8 cellular contexts compared by ENCODE assay signal in genomic region chr5:142821733-142822487, GRCh38. TPM values are rescaled to one million over a fixed set of nuclear protein-coding genes. Genes with fewer than 3 reads are reported as not detected.
DNase-seq lines count a peak whose midpoint lies in the region; ATAC-seq and TF ChIP-seq lines count a peak whose summit lies in the region.

No MANE protein-coding gene starts in this region.

- peaks cover 0 to 24% of the 10 kb centered on the region in 2 donors for H3K4me1 ChIP-seq in naive thymus-derived CD4-positive, alpha-beta T cell (ENCODE audit: control insufficient read depth in 2 of 2, insufficient read depth in 2 of 2, low read length in 2 of 2)

- no peaks in the 10 kb centered on the region for H3K27me3 ChIP-seq in naive thymus-derived CD4-positive, alpha-beta T cell (ENCODE audit: control insufficient read depth in 2 of 2, insufficient read depth in 2 of 2, low read length in 2 of 2)

- H3K36me3 Mint-ChIP-seq in activated naive CD4-positive, alpha-beta T cell treated with anti-CD3 and anti-CD28 coated beads, Interleukin-2, amount 50 U/mL, for 72 hours, result peaks cover 0 to 6% of the 10 kb centered on the region in 2 donors
- H3K36me3 Mint-ChIP-seq in naive thymus-derived CD4-positive, alpha-beta T cell, result peaks cover 0 to 12% (median 8%) of the 10 kb centered on the region in 5 donors

- H3K9me3 ChIP-seq in naive thymus-derived CD4-positive, alpha-beta T cell (ENCODE audit: control insufficient read depth in 2 of 3, low read length in 3 of 3), result no peaks in the 10 kb centered on the region

- TF ChIP-seq CTCF in AG04449 (IDR thresholded peaks at IDR 0.05; ENCODE audit: insufficient read depth, low read length, missing control alignments), result no peak

- intact Hi-C loops in naive thymus-derived CD4-positive, alpha-beta T cell (cut with micrococcal nuclease), result loop anchor here in 1 of 2 donors (10.0 kb wide), 1 partner anchor 47 kb away; the partner anchor contains the start of gene ARHGAP26

- H3K4me3 Mint-ChIP-seq in naive thymus-derived CD4-positive, alpha-beta T cell, result no peak overlapping the region

- POLR2A ChIA-PET in AG04449 (lab: Yijun Ruan, JAX), result no interaction called here
- POLR2A ChIA-PET in naive thymus-derived CD4-positive, alpha-beta T cell (lab: Charles Lee), result interaction anchor here (1.0 to 1.7 kb wide), 2 partner anchors 10 to 21 kb away, joined by 3 to 4 read pairs; no protein-coding TSS in a partner anchor

- peaks cover 0 to 6% of the 10 kb centered on the region in 2 donors for H3K9me3 Mint-ChIP-seq in activated naive CD4-positive, alpha-beta T cell treated with anti-CD3 and anti-CD28 coated beads, Interleukin-2, amount 50 U/mL, for 72 hours
- H3K9me3 Mint-ChIP-seq in naive thymus-derived CD4-positive, alpha-beta T cell, result peaks cover 0 to 4% (median 0%) of the 10 kb centered on the region in 11 donors

- H3K36me3 ChIP-seq in naive thymus-derived CD4-positive, alpha-beta T cell (ENCODE audit: control insufficient read depth in 2 of 3, insufficient read depth in 3 of 3, low read length in 3 of 3), result no peaks in the 10 kb centered on the region

- peak; percentile 61 for ATAC-seq in GM19351 (IDR thresholded peaks at IDR 0.05; ENCODE audit: unreplicated experiment)
- peak; percentile 68 for ATAC-seq in HG03520 (IDR thresholded peaks at IDR 0.05; ENCODE audit: unreplicated experiment)
- peak; percentile 87 for ATAC-seq in activated naive CD4-positive, alpha-beta T cell treated with anti-CD3 and anti-CD28 coated beads, Interleukin-2, amount 50 U/mL, for 72 hours
- peak; percentile 80 for ATAC-seq in naive thymus-derived CD4-positive, alpha-beta T cell
- ATAC-seq in GM21723 (IDR thresholded peaks at IDR 0.05; ENCODE audit: unreplicated experiment), result no peak

- no peak overlapping the region for H3K27ac ChIP-seq in naive thymus-derived CD4-positive, alpha-beta T cell (ENCODE audit: low read depth, low read length)

- peak overlapping the region in 1 of 2 donors; percentile 70 for H3K27ac Mint-ChIP-seq in activated naive CD4-positive, alpha-beta T cell treated with anti-CD3 and anti-CD28 coated beads, Interleukin-2, amount 50 U/mL, for 72 hours
- peak overlapping the region in 1 of 9 donors; percentile 1 for H3K27ac Mint-ChIP-seq in naive thymus-derived CD4-positive, alpha-beta T cell

- CTCF ChIA-PET in AG04449 (lab: Yijun Ruan, JAX), result interaction anchor here (1.2 to 1.7 kb wide), 5 partner anchors 25 to 109 kb away, joined by 3 to 7 read pairs (median 4); partner anchors contain the start of gene ARHGAP26
- CTCF ChIA-PET in naive thymus-derived CD4-positive, alpha-beta T cell (lab: Charles Lee), result interaction anchor here (1.2 kb wide), 1 partner anchor 14 kb away, joined by 3 read pairs; no protein-coding TSS in a partner anchor

- H3K27me3 Mint-ChIP-seq in naive thymus-derived CD4-positive, alpha-beta T cell, result no peaks in the 10 kb centered on the region

- DNase-seq in AG04449 (ENCODE audit: low read depth, low spot score) (peak; percentile 64), iPS-NIHi7 (ENCODE audit: extremely low spot score) (no peak), cerebellar nuclear complex (lab: John Stamatoyannopoulos, UW) (no peak)
- no peak for DNase-seq in activated naive CD4-positive, alpha-beta T cell treated with anti-CD3 and anti-CD28 coated beads, Interleukin-2, amount 50 U/mL, for 72 hours (ENCODE audit: low spot score in 2 of 2)
- no peak for DNase-seq in naive thymus-derived CD4-positive, alpha-beta T cell

- H3K4me3 ChIP-seq in AG04449 (ENCODE audit: low read depth, low read length), result no peak overlapping the region
- H3K4me3 ChIP-seq in naive thymus-derived CD4-positive, alpha-beta T cell (ENCODE audit: low read length), result no peak overlapping the region

- peaks cover 12 to 59% (median 36%) of the 10 kb centered on the region in 7 donors for H3K4me1 Mint-ChIP-seq in naive thymus-derived CD4-positive, alpha-beta T cell

RNA-seq across cellular contexts. Expression of gene ARHGAP26, which starts 51.7 kb away (rescaled TPM):
- total RNA-seq in activated naive CD4-positive, alpha-beta T cell treated with anti-CD3 and anti-CD28 coated beads, Interleukin-2, amount 50 U/mL, for 72 hours, result 10 to 100 TPM; 15.7 to 23.4 TPM
- total RNA-seq in naive thymus-derived CD4-positive, alpha-beta T cell, result 100 to 1,000 TPM in 1 of 5 experiments, 10 to 100 TPM in 4; 20.1 to 123 (median 29.1) TPM
- 10 to 100 TPM; 10.5 to 12.9 TPM for polyA plus RNA-seq in naive thymus-derived CD4-positive, alpha-beta T cell
